ENCODE assay signal across 17 cellular contexts in the genomic region with DNA sequence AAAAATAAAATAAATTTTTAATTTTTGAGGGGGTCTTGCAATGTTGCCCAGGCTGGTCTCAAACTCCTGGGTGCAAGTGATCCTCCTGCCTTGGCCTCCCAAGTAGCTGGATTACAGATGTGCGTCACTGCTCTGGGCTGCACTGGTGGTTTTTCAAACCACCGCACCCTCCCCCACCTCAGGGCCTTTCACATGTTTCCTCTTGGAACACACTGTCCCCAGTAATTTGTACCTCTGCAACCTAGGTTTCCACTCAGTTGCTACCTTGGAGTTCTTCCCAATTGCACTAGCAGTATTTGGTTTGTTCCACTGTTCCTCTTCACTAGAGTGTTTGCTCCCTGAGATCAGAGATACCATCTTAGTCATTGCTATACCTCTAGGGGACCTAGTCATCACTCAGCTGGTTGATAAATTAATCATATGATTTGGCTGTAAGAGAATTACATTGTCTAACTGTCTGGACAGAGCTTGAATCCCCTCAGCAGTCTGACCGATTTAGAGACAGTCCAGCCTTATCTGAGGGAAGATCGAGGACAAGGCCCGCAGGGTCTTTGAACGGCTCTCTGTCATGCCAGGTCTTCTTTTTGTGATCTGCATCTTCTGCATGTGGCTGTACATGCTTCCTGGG. TPM values are rescaled to one million over a fixed set of nuclear protein-coding genes. Genes with fewer than 3 reads are reported as not detected.
DNase-seq lines count a peak whose midpoint lies in the region; ATAC-seq and TF ChIP-seq lines count a peak whose summit lies in the region.
"Had no signal": no experiment of that assay in that cellular context is flagged by ENCODE, and none has a peak within 500 bp of the region (broad histone marks: within the 10 kb centered on the region; RNA-seq: fewer than 3 reads in every experiment).

No MANE protein-coding gene starts in this region.

- ATAC-seq in activated CD4-positive, CD25-positive, alpha-beta regulatory T cell treated with anti-CD3 and anti-CD28 coated beads, Interleukin-2, amount 50 U/mL, for 24 hours: peak; percentile 91 to 96
- ATAC-seq in Panc1 (0 out of 2 replicates have a peak, but pooled peaks have one; percentile 40), HG02642 (IDR thresholded peaks at IDR 0.05; ENCODE audit: poor library complexity, unreplicated experiment) (no peak)
- peak; percentile 97 for ATAC-seq in stimulated activated effector memory CD8-positive, alpha-beta T cell treated with anti-CD3 and anti-CD28 coated beads, Interleukin-12 subunit alpha, Interleukin-12 subunit beta, amount 100 ng/mL, for 72 hours
- ATAC-seq: CD8-positive, alpha-beta T cell; HCT116 had no signal

- no peak overlapping the region for H3K27ac Mint-ChIP-seq in endothelial cell (ENCODE audit: unreplicated experiment)
- H3K27ac Mint-ChIP-seq in stimulated activated effector memory CD8-positive, alpha-beta T cell treated with anti-CD3 and anti-CD28 coated beads, Interleukin-12 subunit alpha, Interleukin-12 subunit beta, amount 100 ng/mL, for 72 hours: no peak overlapping the region
- H3K27ac Mint-ChIP-seq: activated naive CD8-positive, alpha-beta T cell treated with anti-CD3 and anti-CD28 coated beads, Interleukin-2, amount 10 ng/mL, durations not matched to agents 7 days and 5 days had no signal

- H3K27me3 ChIP-seq in Panc1 (ENCODE audit: control insufficient read depth, insufficient read depth, low read length): no peaks in the 10 kb centered on the region

- H3K36me3 ChIP-seq in Panc1 (ENCODE audit: control insufficient read depth, insufficient read depth, low read length): peaks cover 37% of the 10 kb centered on the region

- peaks cover 44% of the 10 kb centered on the region for H3K36me3 Mint-ChIP-seq in endothelial cell (ENCODE audit: low read depth, unreplicated experiment)
- peaks cover 85% of the 10 kb centered on the region for H3K36me3 Mint-ChIP-seq in stimulated activated effector memory CD8-positive, alpha-beta T cell treated with anti-CD3 and anti-CD28 coated beads, Interleukin-12 subunit alpha, Interleukin-12 subunit beta, amount 100 ng/mL, for 72 hours

- H3K4me1 Mint-ChIP-seq in endothelial cell (ENCODE audit: unreplicated experiment): peaks cover 3% of the 10 kb centered on the region
- peaks cover 29% of the 10 kb centered on the region for H3K4me1 Mint-ChIP-seq in stimulated activated effector memory CD8-positive, alpha-beta T cell treated with anti-CD3 and anti-CD28 coated beads, Interleukin-12 subunit alpha, Interleukin-12 subunit beta, amount 100 ng/mL, for 72 hours
- H3K4me1 Mint-ChIP-seq: immature natural killer cell had no signal

- in situ Hi-C loops in Panc1 (cut with HindIII; ENCODE audit: low pct_unique_long_range_greater_than_20kb, low sequenced_read_pairs): no loop called here

- H3K4me3 Mint-ChIP-seq in endothelial cell (ENCODE audit: unreplicated experiment): peak overlapping the region; percentile 47
- H3K4me3 Mint-ChIP-seq in stimulated activated effector memory CD8-positive, alpha-beta T cell treated with anti-CD3 and anti-CD28 coated beads, Interleukin-12 subunit alpha, Interleukin-12 subunit beta, amount 100 ng/mL, for 72 hours: no peak overlapping the region
- H3K4me3 Mint-ChIP-seq: activated naive CD8-positive, alpha-beta T cell treated with anti-CD3 and anti-CD28 coated beads, Interleukin-2, amount 10 ng/mL, durations not matched to agents 7 days and 5 days; CD8-positive, alpha-beta T cell; immature natural killer cell had no signal

- POLR2A ChIA-PET in Panc1 (lab: Charles Lee): no interaction called here

- H3K4me1 ChIP-seq in Panc1 (ENCODE audit: control insufficient read depth, insufficient read depth, low read length): no peaks in the 10 kb centered on the region

- H3K9me3 Mint-ChIP-seq in endothelial cell (ENCODE audit: unreplicated experiment): no peaks in the 10 kb centered on the region
- H3K9me3 Mint-ChIP-seq in stimulated activated effector memory CD8-positive, alpha-beta T cell treated with anti-CD3 and anti-CD28 coated beads, Interleukin-12 subunit alpha, Interleukin-12 subunit beta, amount 100 ng/mL, for 72 hours: no peaks in the 10 kb centered on the region
- H3K9me3 Mint-ChIP-seq: activated naive CD8-positive, alpha-beta T cell treated with anti-CD3 and anti-CD28 coated beads, Interleukin-2, amount 10 ng/mL, durations not matched to agents 7 days and 5 days; CD8-positive, alpha-beta T cell; immature natural killer cell had no signal

- DNase-seq in activated CD4-positive, CD25-positive, alpha-beta regulatory T cell (lab: John Stamatoyannopoulos, UW): no peak
- DNase-seq in Panc1 (ENCODE audit: low read depth, low spot score) (no peak), endothelial cell (ENCODE audit: low spot score) (no peak), NCI-H187 (lab: John Stamatoyannopoulos, UW) (no peak)
- DNase-seq in stimulated activated effector memory CD8-positive, alpha-beta T cell treated with anti-CD3 and anti-CD28 coated beads, Interleukin-12 subunit alpha, Interleukin-12 subunit beta, amount 100 ng/mL, for 72 hours (ENCODE audit: low spot score in 2 of 2): no peak
- DNase-seq in stimulated activated CD4-positive, alpha-beta T cell treated with anti-CD3 and anti-CD28 coated beads, Interleukin-4, amount 100 ng/mL, for 4 hours: no peak
- DNase-seq: activated naive CD8-positive, alpha-beta T cell treated with anti-CD3 and anti-CD28 coated beads, Interleukin-2, amount 10 ng/mL, durations not matched to agents 7 days and 5 days; caudate nucleus; CD8-positive, alpha-beta T cell; immature natural killer cell; NCI-H510A; stimulated activated naive CD4-positive, alpha-beta T cell treated with Interleukin-2 at 50 U/mL for 16 hours had no signal

- peaks cover 8% of the 10 kb centered on the region for H3K27me3 Mint-ChIP-seq in endothelial cell (ENCODE audit: unreplicated experiment)
- H3K27me3 Mint-ChIP-seq: activated naive CD8-positive, alpha-beta T cell treated with anti-CD3 and anti-CD28 coated beads, Interleukin-2, amount 10 ng/mL, durations not matched to agents 7 days and 5 days had no signal

- intact Hi-C loops in Panc1 (cut with micrococcal nuclease; ENCODE audit: unreplicated experiment): no loop called here

- H3K9me3 ChIP-seq in Panc1 (ENCODE audit: control insufficient read depth, insufficient read depth, low read depth, low read length): no peaks in the 10 kb centered on the region

- H3K4me3 ChIP-seq in Panc1 (ENCODE audit: low read depth in 2 of 2, low read length in 2 of 2): no peak overlapping the region

- no peak overlapping the region for H3K27ac ChIP-seq in Panc1 (ENCODE audit: low read length)
- H3K27ac ChIP-seq: 22Rv1, KMS-11 had no signal

- TF ChIP-seq CTCF in Panc1 (IDR thresholded peaks at IDR 0.05): no peak
- TF ChIP-seq CTCF in endothelial cell (IDR thresholded peaks at IDR 0.05; ENCODE audit: unreplicated experiment): no peak

- BruUV-seq in Panc1 (replicated peaks; lab: Mats Ljungman, UMichigan): no TSS peak

- CTCF ChIA-PET in Panc1 (lab: Charles Lee): no interaction called here

RNA-seq across cellular contexts. Expression of gene CEP43, which starts 32.0 kb away (rescaled TPM):
- total RNA-seq in Panc1 (2021; ENCODE audit: unreplicated experiment) (35.4 TPM), endothelial cell (ENCODE audit: unreplicated experiment) (23.3 TPM)
- 15.2 TPM for polyA plus RNA-seq in Panc1 (2012; ENCODE audit: insufficient read length)
